In the genomic region with DNA sequence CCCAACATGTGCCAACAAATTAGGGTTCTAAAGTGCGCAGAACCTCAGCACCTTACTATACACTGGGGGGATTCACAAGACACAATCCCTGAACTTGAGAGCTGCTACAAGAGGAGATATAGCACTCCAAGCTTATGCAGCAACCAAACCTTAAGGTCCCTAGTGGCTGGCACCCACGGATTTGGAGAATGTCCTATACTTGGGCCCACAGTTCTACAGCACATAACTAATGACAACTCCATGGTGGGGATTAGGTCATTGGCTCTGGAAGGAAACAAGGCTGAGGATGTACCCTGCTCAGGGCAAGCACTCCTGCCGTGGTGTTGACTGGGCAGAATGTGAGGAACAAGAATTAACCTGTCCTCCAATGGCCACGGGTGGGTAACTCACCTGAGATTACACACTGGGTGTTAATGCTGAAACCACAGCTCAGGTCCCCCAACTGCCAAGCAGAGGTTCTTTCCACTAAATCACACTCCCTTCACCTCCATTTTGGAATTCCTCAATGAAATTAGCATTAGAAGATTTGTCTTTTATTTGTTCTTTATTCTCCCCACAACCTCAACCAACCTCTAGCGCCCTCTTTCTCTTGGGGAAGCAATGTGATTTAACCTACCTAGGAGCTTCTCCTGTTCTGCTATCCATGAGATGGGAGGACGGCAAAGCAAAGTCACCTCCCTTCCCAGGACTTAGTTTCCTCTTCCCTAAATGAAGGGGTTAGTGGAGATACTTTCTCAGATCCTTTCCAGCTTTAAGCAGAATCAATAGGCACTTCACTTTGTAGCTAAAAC, we compare ENCODE assay signal across 23 cellular contexts. TPM values are rescaled to one million over a fixed set of nuclear protein-coding genes. Genes with fewer than 3 reads are reported as not detected.
DNase-seq lines count a peak whose midpoint lies in the region; ATAC-seq and TF ChIP-seq lines count a peak whose summit lies in the region.
"Had no signal": no experiment of that assay in that cellular context is flagged by ENCODE, and none has a peak within 500 bp of the region (broad histone marks: within the 10 kb centered on the region; RNA-seq: fewer than 3 reads in every experiment).

No MANE protein-coding gene starts in this region.

- intact Hi-C loops in MCF 10A (cut with micrococcal nuclease) (no loop called here), breast epithelium (cut with DNase I; ENCODE audit: low total_unique reads) (no loop called here), Panc1 (cut with micrococcal nuclease; ENCODE audit: unreplicated experiment) (no loop called here), left cardiac atrium (cut with DNase I) (no loop called here)

- POLR2A ChIA-PET in MCF 10A (lab: Yijun Ruan, JAX) (interaction anchor here (1.4 kb wide), 1 partner anchor 8 kb away, joined by 3 read pairs; no protein-coding TSS in a partner anchor), Panc1 (lab: Charles Lee) (no interaction called here)

- no peaks in the 10 kb centered on the region for H3K9me3 Mint-ChIP-seq in MCF 10A (ENCODE audit: unreplicated experiment)
- H3K9me3 Mint-ChIP-seq: activated CD4-positive, alpha-beta memory T cell treated with anti-CD3 and anti-CD28 coated beads for 36 hours; dendritic cell treated with granulocyte-macrophage colony-stimulating factor and Interleukin-4, amounts not matched to agents 40 ng/mL and 50 ng/mL, for 4 days; HFFc6 had no signal

- CTCF ChIA-PET in MCF 10A (lab: Yijun Ruan, JAX) (interaction anchor here (0.5 to 1.4 kb wide), 4 partner anchors 9 to 128 kb away, joined by 3 to 6 read pairs (median 6); no protein-coding TSS in a partner anchor), Panc1 (lab: Charles Lee) (no interaction called here)

- H3K4me1 Mint-ChIP-seq in MCF 10A (ENCODE audit: insufficient read depth, unreplicated experiment) = peaks cover 5% of the 10 kb centered on the region

- H3K27me3 ChIP-seq in breast epithelium (no peaks in the 10 kb centered on the region), Panc1 (ENCODE audit: control insufficient read depth, insufficient read depth, low read length) (no peaks in the 10 kb centered on the region)
- no peaks in the 10 kb centered on the region for H3K27me3 ChIP-seq in effector memory CD4-positive, alpha-beta T cell (replicated peaks; ENCODE audit: control insufficient read depth, insufficient read depth, low read length, poor library complexity, severe bottlenecking)
- H3K27me3 ChIP-seq: brain microvascular endothelial cell, gastrocnemius medialis, uterus had no signal

- BruUV-seq in MCF 10A (replicated peaks; lab: Mats Ljungman, UMichigan) (no TSS peak), Panc1 (replicated peaks; lab: Mats Ljungman, UMichigan) (no TSS peak)

- H3K27ac ChIP-seq in breast epithelium = no peak overlapping the region
- H3K27ac ChIP-seq in Panc1 (ENCODE audit: low read length) = no peak overlapping the region
- H3K27ac ChIP-seq in effector memory CD4-positive, alpha-beta T cell (ENCODE audit: insufficient read depth, low read length, poor library complexity, severe bottlenecking) = no peak overlapping the region
- H3K27ac ChIP-seq: brain microvascular endothelial cell, C4-2B, gastrocnemius medialis, HL-60, uterus, WERI-Rb-1 had no signal

- no peaks in the 10 kb centered on the region for H3K27me3 Mint-ChIP-seq in MCF 10A (ENCODE audit: insufficient read depth, unreplicated experiment)
- H3K27me3 Mint-ChIP-seq: activated CD4-positive, alpha-beta memory T cell treated with anti-CD3 and anti-CD28 coated beads for 36 hours; dendritic cell treated with granulocyte-macrophage colony-stimulating factor and Interleukin-4, amounts not matched to agents 40 ng/mL and 50 ng/mL, for 4 days had no signal

- H3K9me3 ChIP-seq in breast epithelium = no peaks in the 10 kb centered on the region
- H3K9me3 ChIP-seq in Panc1 (ENCODE audit: control insufficient read depth, insufficient read depth, low read depth, low read length) = no peaks in the 10 kb centered on the region
- H3K9me3 ChIP-seq in effector memory CD4-positive, alpha-beta T cell (ENCODE audit: control insufficient read depth, low read length) = no peaks in the 10 kb centered on the region
- H3K9me3 ChIP-seq: gastrocnemius medialis, uterus had no signal

- H3K36me3 ChIP-seq in breast epithelium (no peaks in the 10 kb centered on the region), Panc1 (ENCODE audit: control insufficient read depth, insufficient read depth, low read length) (no peaks in the 10 kb centered on the region)
- no peaks in the 10 kb centered on the region for H3K36me3 ChIP-seq in effector memory CD4-positive, alpha-beta T cell (ENCODE audit: control insufficient read depth, insufficient read depth, low read length)
- H3K36me3 ChIP-seq: brain microvascular endothelial cell, gastrocnemius medialis, uterus, WERI-Rb-1 had no signal

- peak; percentile 61; the same call in 1 of the 2 replicates for ATAC-seq in Panc1
- ATAC-seq in left cardiac atrium = no peak
- ATAC-seq: gastrocnemius medialis, left colon had no signal

- in situ Hi-C loops in Panc1 (cut with HindIII; ENCODE audit: low pct_unique_long_range_greater_than_20kb, low sequenced_read_pairs) = no loop called here

- no peak for TF ChIP-seq POLR2A in breast epithelium (IDR thresholded peaks at IDR 0.05)

- no peak for TF ChIP-seq CTCF in MCF 10A (IDR thresholded peaks at IDR 0.05; ENCODE audit: unreplicated experiment)
- TF ChIP-seq CTCF in breast epithelium (IDR thresholded peaks at IDR 0.05) = no peak
- TF ChIP-seq CTCF in Panc1 (IDR thresholded peaks at IDR 0.05) = no peak; the same call in 1 of the 2 replicates
- peak; percentile 12 for TF ChIP-seq CTCF in epithelial cell of proximal tubule (conservative IDR thresholded peaks at IDR 0.05; ENCODE audit: low read depth, low read length)

- H3K4me1 ChIP-seq in breast epithelium = no peaks in the 10 kb centered on the region
- H3K4me1 ChIP-seq in Panc1 (ENCODE audit: control insufficient read depth, insufficient read depth, low read length) = peaks cover 13% of the 10 kb centered on the region; the same call in 1 of the 2 replicates
- peaks cover 24% of the 10 kb centered on the region for H3K4me1 ChIP-seq in effector memory CD4-positive, alpha-beta T cell (ENCODE audit: control insufficient read depth, insufficient read depth, low read length, poor library complexity, severe bottlenecking)
- H3K4me1 ChIP-seq: gastrocnemius medialis, uterus had no signal

- DNase-seq in MCF 10A (ENCODE audit: unreplicated experiment) (peak; percentile 6), breast epithelium (ENCODE audit: low spot score in 2 of 2) (no peak), Panc1 (ENCODE audit: low read depth, low spot score) (no peak), epithelial cell of proximal tubule (ENCODE audit: low read depth) (no peak), NCI-H1436 (lab: John Stamatoyannopoulos, UW) (no peak), left cardiac atrium (no peak), cerebellar nuclear complex (lab: John Stamatoyannopoulos, UW) (no peak)
- no peak for DNase-seq in effector memory CD4-positive, alpha-beta T cell
- DNase-seq: ACHN; activated CD4-positive, alpha-beta memory T cell treated with anti-CD3 and anti-CD28 coated beads for 36 hours; brain microvascular endothelial cell; erythroblast; gastrocnemius medialis; HFFc6; left colon; NCI-H524 treated with DMSO at 0.1 percent for 48 hours; occipital lobe; SHP77 treated with DMSO at 0.1 percent for 48 hours; uterus; WERI-Rb-1 had no signal

- H3K36me3 Mint-ChIP-seq in MCF 10A (ENCODE audit: insufficient read depth, unreplicated experiment) = peaks cover 24% of the 10 kb centered on the region
- H3K36me3 Mint-ChIP-seq: activated CD4-positive, alpha-beta memory T cell treated with anti-CD3 and anti-CD28 coated beads for 36 hours had no signal

- H3K27ac Mint-ChIP-seq in MCF 10A (ENCODE audit: low read depth, unreplicated experiment) = no peak overlapping the region
- H3K27ac Mint-ChIP-seq: activated CD4-positive, alpha-beta memory T cell treated with anti-CD3 and anti-CD28 coated beads for 36 hours; dendritic cell treated with granulocyte-macrophage colony-stimulating factor and Interleukin-4, amounts not matched to agents 40 ng/mL and 50 ng/mL, for 4 days; HFFc6 had no signal

- H3K4me3 Mint-ChIP-seq in MCF 10A (ENCODE audit: unreplicated experiment) = no peak overlapping the region
- H3K4me3 Mint-ChIP-seq: activated CD4-positive, alpha-beta memory T cell treated with anti-CD3 and anti-CD28 coated beads for 36 hours; dendritic cell treated with granulocyte-macrophage colony-stimulating factor and Interleukin-4, amounts not matched to agents 40 ng/mL and 50 ng/mL, for 4 days; HFFc6 had no signal

- no peak overlapping the region for H3K4me3 ChIP-seq in breast epithelium
- H3K4me3 ChIP-seq in Panc1 (ENCODE audit: low read depth in 2 of 2, low read length in 2 of 2) = no peak overlapping the region
- no peak overlapping the region for H3K4me3 ChIP-seq in epithelial cell of proximal tubule (ENCODE audit: low read depth, low read length)
- no peak overlapping the region for H3K4me3 ChIP-seq in effector memory CD4-positive, alpha-beta T cell (ENCODE audit: insufficient read depth, low read depth, low read length, poor library complexity, severe bottlenecking)
- H3K4me3 ChIP-seq: gastrocnemius medialis, uterus had no signal

RNA-seq across cellular contexts. Expression of gene TRERF1, which starts 32.0 kb away (rescaled TPM):
- total RNA-seq in MCF 10A (2022) (9.4 and 12.0 TPM in 2 replicates), breast epithelium (1 to 10 TPM; 3.9 to 5.4 (median 4.1) TPM), Panc1 (2021; ENCODE audit: unreplicated experiment) (30.6 TPM), epithelial cell of proximal tubule (2.2 and 3.5 TPM in 2 replicates), left cardiac atrium (1 to 10 TPM; 1.2 to 2.6 TPM)
- polyA plus RNA-seq in Panc1 (2012; ENCODE audit: insufficient read length) = 25.6 TPM
